ENCODE assay signal across 11 cellular contexts in genomic region chr10:120456143-120456625, GRCh38.
DNase-seq lines count a peak whose midpoint lies in the region; TF ChIP-seq lines count a peak whose summit lies in the region.
"Had no signal": no experiment of that assay in that cellular context is flagged by ENCODE, and none has a peak within 500 bp of the region (broad histone marks: within the 10 kb centered on the region; RNA-seq: fewer than 3 reads in every experiment).

No MANE protein-coding gene starts in this region.

- no peak overlapping the region for H3K27ac ChIP-seq in KMS-11
- no peak overlapping the region for H3K27ac ChIP-seq in caudate nucleus (ENCODE audit: low read depth, low read length)

- H3K36me3 Mint-ChIP-seq in nephron progenitor cell (ENCODE audit: low read depth) = no peaks in the 10 kb centered on the region
- H3K36me3 Mint-ChIP-seq: IgD-negative memory B cell had no signal

- no peaks in the 10 kb centered on the region for H3K9me3 Mint-ChIP-seq in nephron progenitor cell

- no peaks in the 10 kb centered on the region for H4K20me1 ChIP-seq in KMS-11 (ENCODE audit: insufficient read depth)

- peak overlapping the region; percentile 69 for H2AFZ ChIP-seq in KMS-11 (ENCODE audit: low read depth)

- H3K4me1 Mint-ChIP-seq in nephron progenitor cell = peaks cover 14% of the 10 kb centered on the region

- H3K9ac ChIP-seq in KMS-11 = no peak overlapping the region

- peak overlapping the region; percentile 62 for H3K4me3 ChIP-seq in AG09309 (ENCODE audit: control insufficient read depth, low read depth, low read length)
- no peak overlapping the region for H3K4me3 ChIP-seq in KMS-11 (IDR thresholded peaks at IDR 0.05; ENCODE audit: insufficient read depth, low read depth, low read length)

- in situ Hi-C loops in ACHN (cut with HindIII; ENCODE audit: low pct_ligation_motif_present, low pct_unique_long_range_greater_than_20kb, low sequenced_read_pairs) = no loop called here

- H3K4me2 ChIP-seq in KMS-11 = peak overlapping the region; percentile 37; the same call in 1 of the 2 replicates

- peak overlapping the region; percentile 39 for H3K27ac Mint-ChIP-seq in nephron progenitor cell
- H3K27ac Mint-ChIP-seq: IgD-negative memory B cell had no signal

- H3K36me3 ChIP-seq in KMS-11 (ENCODE audit: insufficient read depth) = no peaks in the 10 kb centered on the region

- peak overlapping the region; percentile 90 for H3K4me3 Mint-ChIP-seq in nephron progenitor cell

- peaks cover 96% of the 10 kb centered on the region for H3K27me3 Mint-ChIP-seq in nephron progenitor cell (ENCODE audit: low read depth, poor library complexity)

- DNase-seq in AG09309 (ENCODE audit: low read depth) (no peak), ecto neural progenitor cell (ENCODE audit: low spot score) (peak; percentile 57), nephron progenitor cell (peak; percentile 22), caudate nucleus (lab: John Stamatoyannopoulos, UW) (no peak), ACHN (no peak), AG08395 (ENCODE audit: low spot score) (no peak)
- DNase-seq in activated T-cell treated with anti-CD3 and anti-CD28 coated beads, Interleukin-2, amount 50 U/mL, for 48 hours = no peak
- DNase-seq: DND-41, T-helper 9 cell had no signal

- TF ChIP-seq CTCF in AG09309 (IDR thresholded peaks at IDR 0.05; ENCODE audit: control insufficient read depth, insufficient read depth, low read depth, low read length, missing control alignments) (no peak), KMS-11 (conservative IDR thresholded peaks at IDR 0.05; ENCODE audit: low read depth, low read length) (no peak), nephron progenitor cell (IDR thresholded peaks at IDR 0.05) (no peak)

- no peaks in the 10 kb centered on the region for H3K27me3 ChIP-seq in KMS-11 (ENCODE audit: insufficient read depth, low read depth)

- no peaks in the 10 kb centered on the region for H3K4me1 ChIP-seq in KMS-11 (ENCODE audit: low read depth, poor library complexity, severe bottlenecking)

- no peaks in the 10 kb centered on the region for H3K79me2 ChIP-seq in KMS-11 (ENCODE audit: insufficient read depth, low read depth)

Comparison
In these comparisons a context has a peak if more than half of its experiments do, and no peak if none do; other contexts are left out.
1. DNase-seq: peak in ecto neural progenitor cell (single experiment) and nephron progenitor cell (single experiment); none in AG09309 (single experiment), caudate nucleus (0 of 61), ACHN (single experiment), AG08395 (single experiment) and activated T-cell treated with anti-CD3 and anti-CD28 coated beads, Interleukin-2, amount 50 U/mL, for 48 hours (0 of 2).